In the genomic region with DNA sequence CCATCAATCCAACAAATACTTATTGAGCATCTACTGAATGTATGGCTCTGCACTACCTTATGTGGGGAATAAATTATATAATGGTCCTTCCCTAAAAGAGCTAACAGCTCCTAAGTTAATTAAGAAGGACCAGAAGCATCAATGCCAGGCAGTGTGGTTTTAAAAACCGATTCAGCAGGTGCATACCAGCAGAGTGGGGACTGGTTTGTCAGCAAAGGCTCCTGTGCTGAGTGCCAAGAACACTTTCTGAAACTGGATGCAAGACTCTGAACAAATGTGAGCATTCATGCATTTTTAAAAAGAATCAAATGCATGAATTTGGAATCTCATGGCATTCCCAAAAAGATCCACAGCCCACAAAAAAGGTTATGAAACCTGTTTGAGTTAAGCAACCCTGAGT, we compare ENCODE assay signal across 25 cellular contexts.
"Had no signal": no experiment of that assay in that cellular context is flagged by ENCODE, and none has a peak within 500 bp of the region (broad histone marks: within the 10 kb centered on the region; RNA-seq: fewer than 3 reads in every experiment).

No MANE protein-coding gene starts in this region.

- H3K4me3 ChIP-seq: adrenal gland, breast epithelium, cardiac muscle cell, colonic mucosa, esophagus muscularis mucosa, gastrocnemius medialis, heart left ventricle had no signal

- H3K27ac ChIP-seq: adrenal gland, cardiac muscle cell, colonic mucosa, foreskin keratinocyte, VCaP had no signal

- ATAC-seq: activated CD8-positive, alpha-beta T cell treated with anti-CD3 and anti-CD28 coated beads for 36 hours; foreskin keratinocyte; gastrocnemius medialis; heart left ventricle; WTC11 had no signal

- H3K9me3 ChIP-seq: adrenal gland, breast epithelium, colonic mucosa, esophagus muscularis mucosa, gastrocnemius medialis, heart left ventricle had no signal

- H3K36me3 ChIP-seq: adrenal gland, breast epithelium, cardiac muscle cell, colonic mucosa had no signal

- H3K4me1 ChIP-seq: adrenal gland, breast epithelium, colonic mucosa had no signal

- H3K27me3 ChIP-seq: adrenal gland, breast epithelium, cardiac muscle cell, colonic mucosa, esophagus muscularis mucosa, foreskin keratinocyte, gastrocnemius medialis, heart left ventricle had no signal

- DNase-seq: activated CD4-positive, alpha-beta T cell treated with anti-CD3 and anti-CD28 coated beads for 48 hours; activated CD4-positive, alpha-beta T cell treated with anti-CD3 and anti-CD28 coated beads, Interleukin-2, amount 50 U/mL, for 1 hour; activated CD4-positive, alpha-beta T cell treated with anti-CD3 and anti-CD28 coated beads, Interleukin-2, amount 50 U/mL, for 48 hours; activated CD8-positive, alpha-beta memory T cell treated with anti-CD3 and anti-CD28 coated beads for 24 hours; activated CD8-positive, alpha-beta T cell treated with anti-CD3 and anti-CD28 coated beads for 36 hours; activated gamma-delta T cell; activated naive CD4-positive, alpha-beta T cell; activated naive CD4-positive, alpha-beta T cell treated with anti-CD3 and anti-CD28 coated beads, Interleukin-2, amount 10 ng/mL, durations not matched to agents 7 days and 5 days; adrenal gland; aorta; central memory CD4-positive, alpha-beta T cell; cerebellar nuclear complex; colonic mucosa; effector memory CD4-positive, alpha-beta T cell; endodermal cell; foreskin keratinocyte; gastrocnemius medialis; glutamatergic neuron; heart left ventricle; T-helper 2 cell had no signal
